Comparison of ENCODE assay signal across 19 cellular contexts in the genomic region with DNA sequence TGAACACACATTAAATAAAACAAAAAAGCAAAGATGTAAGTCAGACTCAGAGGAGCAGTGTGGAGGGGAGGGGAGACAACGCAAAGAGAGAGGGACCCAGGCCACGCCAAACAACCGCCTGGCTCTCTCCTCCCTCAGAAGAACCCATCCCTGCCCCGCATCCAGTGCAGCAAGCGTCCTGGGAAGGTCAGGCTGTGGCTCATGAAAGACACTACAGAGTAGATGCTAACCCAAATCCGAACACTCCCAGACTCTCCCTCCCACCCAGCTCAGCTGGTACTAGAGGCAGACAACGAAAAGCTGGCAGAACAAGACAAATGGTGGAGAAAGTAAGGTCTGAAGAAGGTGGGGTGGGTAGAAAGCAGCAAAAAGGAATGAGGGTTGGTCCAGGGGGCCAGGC. TPM values are rescaled to one million over a fixed set of nuclear protein-coding genes. Genes with fewer than 3 reads are reported as not detected.
A peak's percentile ranks its signal among the peaks of the same experiment; 100 is the strongest.
DNase-seq lines count a peak whose midpoint lies in the region; FAIRE-seq and TF ChIP-seq lines count a peak whose summit lies in the region.
"Had no signal": no experiment of that assay in that cellular context is flagged by ENCODE, and none has a peak within 500 bp of the region (broad histone marks: within the 10 kb centered on the region; RNA-seq: fewer than 3 reads in every experiment).

No MANE protein-coding gene starts in this region.

- H3K56ac ChIP-seq in H1 (replicated peaks; ENCODE audit: insufficient read length, low read depth, low read length), result no peak overlapping the region

- H3K4me2 ChIP-seq in BLaER1, result no peak overlapping the region
- H3K4me2 ChIP-seq in H1 (ENCODE audit: insufficient read depth in 1 of 2, low read depth in 2 of 2, low read length in 2 of 2), result no peak overlapping the region
- H3K4me2 ChIP-seq in mesenchymal stem cell (ENCODE audit: low read length, poor library complexity, severe bottlenecking), result no peak overlapping the region

- no peak overlapping the region for H3K4me3 ChIP-seq in BLaER1
- no peak overlapping the region for H3K4me3 ChIP-seq in H1 (ENCODE audit: extremely low read depth in 1 of 4, insufficient read depth in 2 of 4, low read depth in 3 of 4, low read length in 4 of 4)
- no peak overlapping the region for H3K4me3 ChIP-seq in mesenchymal stem cell (ENCODE audit: insufficient read depth in 1 of 2, low read depth in 1 of 2, low read length in 2 of 2)
- no peak overlapping the region for H3K4me3 ChIP-seq in spleen
- H3K4me3 ChIP-seq: GM23248 had no signal

- H3K18ac ChIP-seq in H1 (ENCODE audit: extremely low read depth, low read length) (0 out of 2 replicates have a peak overlapping the region, but pooled peaks have one; percentile 22), mesenchymal stem cell (ENCODE audit: low read depth in 1 of 2, low read length in 2 of 2) (peak overlapping the region in 1 of 2 experiments; percentile 74)

- no peak overlapping the region for H3K4ac ChIP-seq in H1 (replicated peaks; ENCODE audit: insufficient read length, low read depth, low read length)
- H3K4ac ChIP-seq in mesenchymal stem cell (ENCODE audit: low read depth in 1 of 2, low read length in 2 of 2), result peak overlapping the region in 1 of 2 experiments; percentile 38

- H3K36me3 ChIP-seq in BLaER1, result no peaks in the 10 kb centered on the region
- H3K36me3 ChIP-seq in H1 (ENCODE audit: control insufficient read depth in 2 of 4, insufficient read depth in 4 of 4, low read length in 3 of 4), result no peaks in the 10 kb centered on the region
- no peaks in the 10 kb centered on the region for H3K36me3 ChIP-seq in mesenchymal stem cell (ENCODE audit: control insufficient read depth in 1 of 2, insufficient read depth in 2 of 2, low read depth in 1 of 2, low read length in 2 of 2)
- no peaks in the 10 kb centered on the region for H3K36me3 ChIP-seq in spleen

- no peak overlapping the region for H4K91ac ChIP-seq in H1 (replicated peaks; ENCODE audit: insufficient read length, low read length)
- H4K91ac ChIP-seq in mesenchymal stem cell (ENCODE audit: low read length), result peak overlapping the region; percentile 31

- H3K14ac ChIP-seq in H1 (ENCODE audit: insufficient read length) (no peak overlapping the region), mesenchymal stem cell (ENCODE audit: low read length in 2 of 2) (no peak overlapping the region)

- TF ChIP-seq EP300 in H1 (IDR thresholded peaks at IDR 0.05; ENCODE audit: borderline replicate concordance in 1 of 2, low read depth in 2 of 2, low read length in 2 of 2), result no peak

- H3K79me2 ChIP-seq in H1 (ENCODE audit: control insufficient read depth in 1 of 2, insufficient read depth in 2 of 2, low read length in 2 of 2), result no peaks in the 10 kb centered on the region

- H2BK20ac ChIP-seq in H1 (ENCODE audit: low read length), result no peak overlapping the region

- POLR2A ChIA-PET in H1 (lab: Charles Lee; ENCODE audit: partially characterized antibody), result no interaction called here

- DNase-seq in H1 (ENCODE audit: low read depth in 1 of 2, low spot score in 2 of 2) (no peak), mesenchymal stem cell (no peak), spleen (peak; percentile 28), 8988T (no peak), NOMO-1 (lab: John Stamatoyannopoulos, UW; ENCODE audit: unreplicated experiment in 2 of 2) (no peak), SW480 (ENCODE audit: low spot score) (no peak)
- DNase-seq: ACHN; CD4-positive, alpha-beta memory T cell; DMS153; DMS79 treated with DMSO at 0.1 percent for 48 hours; EL; GM23248; H7 had no signal

- TF ChIP-seq CTCF in H1 (IDR thresholded peaks at IDR 0.05; ENCODE audit: control extremely low read depth in 1 of 3, insufficient read depth in 1 of 3, low read depth in 1 of 3, low read length in 3 of 3) (no peak), spleen (IDR thresholded peaks at IDR 0.05 in 8 of 11, conservative IDR thresholded peaks at IDR 0.05 in 3 of 11) (no peak)

- H3K4me1 ChIP-seq in BLaER1 (peaks cover 64% of the 10 kb centered on the region), H1 (replicated peaks in 1 of 4; ENCODE audit: control insufficient read depth in 3 of 4, insufficient read depth in 4 of 4, low read length in 3 of 4) (peaks cover 1 to 8% (median 4%) of the 10 kb centered on the region in 4 experiments; a peak in 4 of 7 replicates), mesenchymal stem cell (ENCODE audit: control insufficient read depth, insufficient read depth, low read depth, low read length) (peaks cover 11% of the 10 kb centered on the region), spleen (peaks cover 10 to 35% (median 19%) of the 10 kb centered on the region in 6 donors)

- H3K27ac ChIP-seq in BLaER1 (peak overlapping the region; percentile 14; the same call in 1 of the 2 replicates), H1 (ENCODE audit: low read depth, low read length) (no peak overlapping the region), mesenchymal stem cell (ENCODE audit: low read length, poor library complexity, severe bottlenecking) (no peak overlapping the region), spleen (no peak overlapping the region)
- H3K27ac ChIP-seq: C4-2B, GM23248, HL-60 had no signal

- H2BK5ac ChIP-seq in H1 (ENCODE audit: low read depth, low read length), result no peak overlapping the region
- H2BK5ac ChIP-seq in mesenchymal stem cell (ENCODE audit: low read depth, low read length, poor library complexity, severe bottlenecking), result no peak overlapping the region

- WGBS in H1 (ENCODE audit: extremely low coverage in 1 of 2, insufficient coverage in 1 of 2, insufficient read length in 1 of 2, insufficient replicate concordance in 2 of 2, low coverage in 1 of 2, low lambda C conversion rate in 2 of 2, missing lambda C conversion rate in 1 of 2), 2 experiments, result 79% methylated on average over 7 of the region's 7 CpGs; no CpG with 5 or more reads in 1 of the 2 experiments
- WGBS in mesenchymal stem cell, result 97% methylated on average over 6 of the region's 7 CpGs
- 62 to 80% (median 69%) methylated on average over 7 of the region's 7 CpGs for WGBS in spleen, 5 donors

- H3K23ac ChIP-seq in H1 (ENCODE audit: insufficient read length), result no peak overlapping the region
- no peak overlapping the region for H3K23ac ChIP-seq in mesenchymal stem cell (ENCODE audit: low read length in 2 of 2)

- H2BK120ac ChIP-seq in H1 (replicated peaks; ENCODE audit: low read depth, low read length), result no peak overlapping the region
- H2BK120ac ChIP-seq in mesenchymal stem cell (ENCODE audit: low read depth, low read length), result no peak overlapping the region

- no peaks in the 10 kb centered on the region for H3K23me2 ChIP-seq in H1 (ENCODE audit: low read depth, low read length)

- no peak overlapping the region for H4K8ac ChIP-seq in H1 (ENCODE audit: extremely low read depth, insufficient read depth, low read length)
- no peak overlapping the region for H4K8ac ChIP-seq in mesenchymal stem cell (ENCODE audit: low read length)

- H2BK12ac ChIP-seq in H1 (ENCODE audit: low read depth, low read length), result no peak overlapping the region
- H2BK12ac ChIP-seq in mesenchymal stem cell (ENCODE audit: low read length in 2 of 2), result peak overlapping the region in 1 of 2 experiments; percentile 35

- H3K79me1 ChIP-seq in H1 (ENCODE audit: low read depth, low read length), result no peaks in the 10 kb centered on the region
- peaks cover 13% of the 10 kb centered on the region for H3K79me1 ChIP-seq in mesenchymal stem cell (replicated peaks; ENCODE audit: low read length, poor library complexity, severe bottlenecking)

- CTCF ChIA-PET in H1 (lab: Charles Lee; ENCODE audit: partially characterized antibody), result interaction anchor here (0.7 to 1.2 kb wide), 2 partner anchors 44 to 170 kb away, joined by 3 read pairs; no protein-coding TSS in a partner anchor

- H3K9me3 ChIP-seq in BLaER1, result no peaks in the 10 kb centered on the region
- no peaks in the 10 kb centered on the region for H3K9me3 ChIP-seq in H1 (ENCODE audit: insufficient read depth in 2 of 2, low read depth in 1 of 2, low read length in 1 of 2)
- no peaks in the 10 kb centered on the region for H3K9me3 ChIP-seq in mesenchymal stem cell (ENCODE audit: control insufficient read depth, low read length)
- no peaks in the 10 kb centered on the region for H3K9me3 ChIP-seq in spleen

- H4K20me1 ChIP-seq in BLaER1, result no peaks in the 10 kb centered on the region
- H4K20me1 ChIP-seq in H1 (replicated peaks in 1 of 2; ENCODE audit: control insufficient read depth in 1 of 2, insufficient read depth in 2 of 2, low read length in 2 of 2), result no peaks in the 10 kb centered on the region

- H3K27me3 ChIP-seq in BLaER1 (no peaks in the 10 kb centered on the region), H1 (replicated peaks in 1 of 4; ENCODE audit: control insufficient read depth in 3 of 4, extremely low read depth in 1 of 4, insufficient read depth in 3 of 4, low read length in 3 of 4) (no peaks in the 10 kb centered on the region), mesenchymal stem cell (ENCODE audit: control insufficient read depth in 1 of 2, insufficient read depth in 1 of 2, low read length in 2 of 2) (no peaks in the 10 kb centered on the region), spleen (replicated peaks in 1 of 7) (no peaks in the 10 kb centered on the region)

- peak overlapping the region; percentile 32; the same call in 1 of the 2 replicates for H2BK15ac ChIP-seq in H1 (ENCODE audit: low read length)
- no peak overlapping the region for H2BK15ac ChIP-seq in mesenchymal stem cell (ENCODE audit: low read depth, poor library complexity, severe bottlenecking)

- H2AFZ ChIP-seq in H1 (ENCODE audit: low read length) (no peak overlapping the region), mesenchymal stem cell (ENCODE audit: low read depth, low read length) (no peak overlapping the region)
- H2AFZ ChIP-seq: GM23248 had no signal

- no peak overlapping the region for H4K5ac ChIP-seq in H1 (ENCODE audit: insufficient read length, low read depth, low read length)

- no peak for FAIRE-seq in H1 (lab: Jason Lieb, UNC)
- FAIRE-seq: D721Med, G401.6, GM12891 had no signal

- H3K9ac ChIP-seq in BLaER1 (no peak overlapping the region), H1 (replicated peaks in 1 of 4; ENCODE audit: extremely low read depth in 1 of 4, low read depth in 3 of 4, low read length in 3 of 4) (no peak overlapping the region), mesenchymal stem cell (ENCODE audit: low read length) (no peak overlapping the region)
- H3K9ac ChIP-seq: GM23248 had no signal

- no peak for TF ChIP-seq POLR2A in H1 (IDR thresholded peaks at IDR 0.05; ENCODE audit: control extremely low read depth in 1 of 2, low read depth in 2 of 2, low read length in 2 of 2)
- TF ChIP-seq POLR2A in spleen (IDR thresholded peaks at IDR 0.05), result no peak

- no peak for TF ChIP-seq RAD21 in H1 (IDR thresholded peaks at IDR 0.05 in 1 of 2, conservative IDR thresholded peaks at IDR 0.05 in 1 of 2; ENCODE audit: low read depth in 2 of 2, low read length in 2 of 2)

- H2AK5ac ChIP-seq in H1 (ENCODE audit: low read depth, low read length), result no peak overlapping the region
- no peak overlapping the region for H2AK5ac ChIP-seq in mesenchymal stem cell (ENCODE audit: low read length, severe bottlenecking)

- intact Hi-C loops in spleen (cut with DNase I; ENCODE audit: low total_unique reads), result no loop called here

RNA-seq across cellular contexts. Expression of a gene that starts 39.0 kb away (rescaled TPM):
- total RNA-seq in H1 (2021; fragmentation: NEBNext Ultra II Directional; extraction: Animal tissue kit (Norgen Biotek cat#: 25700)), result 9.5 and 11.1 TPM in 2 replicates
- polyA plus RNA-seq in H1 (2011; rRNA removed), result 10.2 and 11.3 TPM in 2 replicates
- polyA plus RNA-seq in H1 (2011; cell fraction: cytosol; rRNA removed), result 6.9 TPM
- 27.2 TPM for polyA plus RNA-seq in H1 (2011; cell fraction: nucleus; rRNA removed)
- polyA plus RNA-seq in H1 (2012, experiment 1 of 2), result 7.2 to 8.6 TPM (median 8.2 TPM) in 4 replicates
- 3.5 TPM for polyA plus RNA-seq in H1 (2012, experiment 2 of 2)
- polyA plus RNA-seq in H1 (2013, experiment 1 of 2), result 5.2 TPM
- 6.0 TPM for polyA plus RNA-seq in H1 (2013, experiment 2 of 2)
- 36.9 and 38.3 TPM in 2 replicates for polyA minus RNA-seq in H1 (2011; rRNA and poly(A)+ RNA removed)
- 7.7 TPM for polyA minus RNA-seq in H1 (2011; cell fraction: cytosol; rRNA and poly(A)+ RNA removed)
- polyA minus RNA-seq in H1 (2011; cell fraction: nucleus; rRNA and poly(A)+ RNA removed), result 70.8 TPM
- polyA plus RNA-seq in mesenchymal stem cell (2013, experiment 1 of 2), result 21.9 TPM
- 21.7 TPM for polyA plus RNA-seq in mesenchymal stem cell (2013, experiment 2 of 2)
- 100 to 1,000 TPM in 2 of 7 donors, 10 to 100 TPM in 5; 39.6 to 114 (median 63.6) TPM for total RNA-seq in spleen
- 10 to 100 TPM in 1 of 3 donors, 1 to 10 TPM in 2; 9.3 to 21.7 (median 10.0) TPM for polyA plus RNA-seq in spleen
- total RNA-seq: CD4-positive, alpha-beta memory T cell had no signal
